8 cellular contexts compared by ENCODE assay signal in genomic region chr17:38870259-38871165, GRCh38. TPM values are rescaled to one million over a fixed set of nuclear protein-coding genes. Genes with fewer than 3 reads are reported as not detected.
DNase-seq lines count a peak whose midpoint lies in the region; ATAC-seq, FAIRE-seq and TF ChIP-seq lines count a peak whose summit lies in the region.

No MANE protein-coding gene starts in this region.

- 0 to 1% (median 0%) methylated on average over 32 to 53 of the region's 56 CpGs for WGBS in adipose tissue, 3 donors

- peak; percentile 68 for FAIRE-seq in HTR-8/SVneo (lab: Jason Lieb, UNC)

- POLR2A ChIA-PET in T-cell (lab: Charles Lee), result interaction anchor here (0.5 to 3.4 kb wide), 4 partner anchors 10 to 30 kb away, joined by 5 to 26 read pairs (median 6); partner anchors contain the start of gene RPL23 (in 2 of the 2)

- peak overlapping the region; percentile 98 to 99 (median 98) for H3K4me3 Mint-ChIP-seq in T-cell

- H3K27me3 Mint-ChIP-seq in T-cell, result peaks cover 0 to 1% of the 10 kb centered on the region in 2 donors

- ATAC-seq in T-cell (replicated peaks in 1 of 4) (peak; percentile 48 to 60 (median 55)), left ventricle myocardium superior (peak; percentile 65), HG03460 (IDR thresholded peaks at IDR 0.05; ENCODE audit: unreplicated experiment) (no peak), HG02588 (IDR thresholded peaks at IDR 0.05; ENCODE audit: unreplicated experiment) (no peak)

- peak; percentile 19 for TF ChIP-seq POLR2A in GM10847 (IDR thresholded peaks at IDR 0.05; ENCODE audit: extremely low read depth, insufficient read length)

- H3K27ac ChIP-seq in adipose tissue (ENCODE audit: low read depth, low read length), result peak overlapping the region; percentile 1

- no peaks in the 10 kb centered on the region for H3K9me3 Mint-ChIP-seq in T-cell

- DNase-seq in HTR-8/SVneo (ENCODE audit: insufficient read length, low spot score) (peak; percentile 62), T-cell (peak; percentile 35 to 75 (median 60)), left ventricle myocardium superior (peak; percentile 83), retina (peak; percentile 27)

- H3K4me1 Mint-ChIP-seq in T-cell, result peaks cover 58 to 71% (median 63%) of the 10 kb centered on the region in 3 donors

- CTCF ChIA-PET in T-cell (lab: Charles Lee), result interaction anchor here (0.5 to 3.2 kb wide), 12 partner anchors 17 to 283 kb away, joined by 3 to 35 read pairs (median 4); partner anchors contain the start of genes LASP1NB (in 1 of the 2) and RPL23 (in 1 of the 2)

- peak overlapping the region; percentile 97 to 98 for H3K27ac Mint-ChIP-seq in T-cell

- intact Hi-C loops in left ventricle myocardium superior (cut with micrococcal nuclease), result no loop called here

- no peaks in the 10 kb centered on the region for H3K36me3 Mint-ChIP-seq in T-cell

RNA-seq across cellular contexts. Expression of gene LASP1, which starts 0.7 kb away (rescaled TPM):
- 100 to 1,000 TPM in 4 of 5 donors, 10 to 100 TPM in 1; 97.2 to 157 (median 122) TPM for total RNA-seq in T-cell
- polyA plus RNA-seq in adipose tissue, result 10 to 100 TPM; 49.1 to 90.6 (median 67.3) TPM
- 28.4 TPM for total RNA-seq in left ventricle myocardium superior

RNA-seq across cellular contexts. Expression of gene RPL23, which starts 17.0 kb away (rescaled TPM):
- total RNA-seq in T-cell (1,000 to 10,000 TPM; 1,638 to 2,124 (median 1,743) TPM), left ventricle myocardium superior (799 TPM)
- polyA plus RNA-seq in adipose tissue, result 1,000 to 10,000 TPM; 1,758 to 5,491 (median 3,544) TPM

RNA-seq across cellular contexts. Expression of gene CWC25, which starts 45.4 kb away (rescaled TPM):
- 10 to 100 TPM; 31.5 to 45.8 (median 44.3) TPM for total RNA-seq in T-cell
- polyA plus RNA-seq in adipose tissue, result 10 to 100 TPM in 2 of 3 donors, 1 to 10 TPM in 1; 9.6 to 19.8 (median 19.3) TPM
- 10.0 TPM for total RNA-seq in left ventricle myocardium superior

Comparison
In these comparisons a context has a peak if more than half of its experiments do, and no peak if none do; other contexts are left out.
1. DNase-seq: peak in every context shown above with its lines; median percentile 83 in left ventricle myocardium superior; 62 in HTR-8/SVneo; 60 in T-cell; 27 in retina.
2. ATAC-seq: peak in T-cell (4 of 4) and left ventricle myocardium superior (single experiment); none in HG03460 (single experiment) and HG02588 (single experiment).